In genomic region chr4:159108124-159108523, GRCh38 we compare ENCODE assay signal across 1 cellular context.
TF ChIP-seq lines count a peak whose summit lies in the region.

No MANE protein-coding gene starts in this region.

TF ChIP-seq in HepG2, 621 proteins besides CTCF, POLR2A, EP300 and RAD21:
- TF ChIP-seq ZNF720 (CRISPR knock-in tag; IDR thresholded peaks at IDR 0.05) (no peak), PITX1 (CRISPR knock-in tag; IDR thresholded peaks at IDR 0.05) (no peak), ARHGAP35 (CRISPR knock-in tag; IDR thresholded peaks at IDR 0.05; ENCODE audit: borderline replicate concordance) (no peak), SMYD3 (CRISPR knock-in tag; IDR thresholded peaks at IDR 0.05) (no peak), ZNF431 (CRISPR knock-in tag; IDR thresholded peaks at IDR 0.05; ENCODE audit: borderline replicate concordance, low read depth) (no peak), ZNF180 (CRISPR knock-in tag; IDR thresholded peaks at IDR 0.05; ENCODE audit: borderline replicate concordance, low read depth) (no peak), SP140L (CRISPR knock-in tag; IDR thresholded peaks at IDR 0.05; ENCODE audit: borderline replicate concordance) (no peak), MTA1 (CRISPR knock-in tag; IDR thresholded peaks at IDR 0.05; ENCODE audit: borderline replicate concordance) (no peak), ZFP41 (CRISPR knock-in tag; IDR thresholded peaks at IDR 0.05; ENCODE audit: borderline replicate concordance) (no peak), RCOR2 (CRISPR knock-in tag; IDR thresholded peaks at IDR 0.05) (no peak), ARNT (IDR thresholded peaks at IDR 0.05) (no peak), ZNF615 (CRISPR knock-in tag; IDR thresholded peaks at IDR 0.05; ENCODE audit: borderline replicate concordance) (no peak), BHLHE40 (IDR thresholded peaks at IDR 0.05; ENCODE audit: low read length) (no peak), SKI (IDR thresholded peaks at IDR 0.05; ENCODE audit: partially characterized antibody) (no peak), HNRNPLL (IDR thresholded peaks at IDR 0.05; ENCODE audit: low read depth, low read length, poor library complexity, severe bottlenecking) (no peak), ZNF674 (CRISPR knock-in tag; IDR thresholded peaks at IDR 0.05; ENCODE audit: low read depth) (no peak)
